ENCODE assay signal across 12 cellular contexts in the genomic region with DNA sequence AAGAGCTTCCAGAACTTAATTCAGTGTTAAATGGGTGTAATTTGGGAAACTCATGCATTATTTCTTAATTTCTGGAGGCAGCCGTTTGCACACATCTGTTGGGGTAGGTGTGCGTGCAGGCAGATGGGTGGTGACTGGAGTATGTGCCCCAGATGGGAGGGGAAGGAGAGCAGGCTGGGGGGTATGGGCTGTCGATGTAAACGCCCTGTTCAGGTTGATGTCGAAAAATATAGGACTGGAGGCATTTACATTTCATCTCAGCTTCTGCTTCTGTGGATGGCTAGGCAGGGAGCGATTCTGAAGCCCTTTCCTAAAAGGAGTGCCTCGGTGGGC. TPM values are rescaled to one million over a fixed set of nuclear protein-coding genes. Genes with fewer than 3 reads are reported as not detected.
A peak's percentile ranks its signal among the peaks of the same experiment; 100 is the strongest.
DNase-seq lines count a peak whose midpoint lies in the region; TF ChIP-seq lines count a peak whose summit lies in the region.
"Had no signal": no experiment of that assay in that cellular context is flagged by ENCODE, and none has a peak within 500 bp of the region (broad histone marks: within the 10 kb centered on the region; RNA-seq: fewer than 3 reads in every experiment).

No MANE protein-coding gene starts in this region.

- CTCF ChIA-PET in BJ (lab: Yijun Ruan, JAX), result interaction anchor here (0.8 to 2.1 kb wide), 12 partner anchors 11 to 333 kb away, joined by 3 to 7 read pairs (median 4); no protein-coding TSS in a partner anchor
- CTCF ChIA-PET in GM10248 (lab: Yijun Ruan, JAX), result no interaction called here

- H3K79me2 ChIP-seq in osteoblast (ENCODE audit: insufficient read depth, low read length), result peaks cover 80% of the 10 kb centered on the region

- peak overlapping the region; percentile 97 for H3K4me2 ChIP-seq in osteoblast (ENCODE audit: insufficient read depth, low read length)

- H3K27me3 ChIP-seq in BJ (ENCODE audit: control insufficient read depth, insufficient read depth, low read length), result peaks cover 15% of the 10 kb centered on the region
- H3K27me3 ChIP-seq in duodenal mucosa (ENCODE audit: control insufficient read depth in 1 of 2, insufficient read depth in 2 of 2, low read length in 2 of 2), result peaks cover 22 to 37% of the 10 kb centered on the region in 2 donors
- H3K27me3 ChIP-seq in osteoblast (ENCODE audit: insufficient read depth, low read length), result peaks cover 7% of the 10 kb centered on the region

- H3K9me3 ChIP-seq in duodenal mucosa (ENCODE audit: control insufficient read depth in 1 of 2, low read length in 2 of 2) (no peaks in the 10 kb centered on the region), osteoblast (ENCODE audit: low read depth, low read length) (no peaks in the 10 kb centered on the region)

- H3K9ac ChIP-seq in duodenal mucosa (ENCODE audit: low read depth in 1 of 2, low read length in 2 of 2), result no peak overlapping the region

- H3K27ac ChIP-seq in duodenal mucosa (ENCODE audit: low read depth, low read length) (no peak overlapping the region), osteoblast (ENCODE audit: low read depth, low read length) (peak overlapping the region; percentile 97), substantia nigra (ENCODE audit: low read depth, low read length, poor library complexity, severe bottlenecking) (no peak overlapping the region)

- H2AFZ ChIP-seq in osteoblast (ENCODE audit: low read length), result peak overlapping the region; percentile 97

- peaks cover 5% of the 10 kb centered on the region for H4K20me1 ChIP-seq in osteoblast (ENCODE audit: insufficient read depth, low read length)

- POLR2A ChIA-PET in BJ (lab: Charles Lee) (no interaction called here), GM10248 (lab: Yijun Ruan, JAX) (no interaction called here)

- H3K4me1 ChIP-seq in duodenal mucosa (ENCODE audit: control insufficient read depth in 1 of 2, insufficient read depth in 2 of 2, low read length in 2 of 2) (peaks cover 12 to 19% of the 10 kb centered on the region in 2 donors), osteoblast (ENCODE audit: insufficient read depth, low read length) (peaks cover 22% of the 10 kb centered on the region)

- H3K4me3 ChIP-seq in BJ (ENCODE audit: low read depth, low read length) (peak overlapping the region; percentile 40), duodenal mucosa (ENCODE audit: low read depth in 1 of 2, low read length in 2 of 2) (peak overlapping the region; percentile 59 to 62), osteoblast (ENCODE audit: insufficient read depth, low read length) (peak overlapping the region; percentile 86)

- TF ChIP-seq CTCF in BJ (IDR thresholded peaks at IDR 0.05; ENCODE audit: insufficient read depth, low read depth, low read length) (no peak), osteoblast (IDR thresholded peaks at IDR 0.05; ENCODE audit: extremely low read depth, low read depth, low read length) (no peak), GM10248 (IDR thresholded peaks at IDR 0.05; ENCODE audit: control extremely low read depth, extremely low read depth, low read depth, missing control alignments) (no peak)

- H3K36me3 ChIP-seq in BJ (ENCODE audit: control insufficient read depth, insufficient read depth, low read length) (no peaks in the 10 kb centered on the region), duodenal mucosa (ENCODE audit: control insufficient read depth in 1 of 2, insufficient read depth in 2 of 2, low read length in 2 of 2) (no peaks in the 10 kb centered on the region), osteoblast (ENCODE audit: insufficient read depth, low read length) (no peaks in the 10 kb centered on the region)

- DNase-seq in BJ (ENCODE audit: low read depth) (no peak), NCI-H524 (lab: John Stamatoyannopoulos, UW) (peak; percentile 68 to 83), osteoblast (ENCODE audit: insufficient read length, low spot score, missing footprints) (no peak), substantia nigra (lab: John Stamatoyannopoulos, UW) (no peak), GM10248 (ENCODE audit: extremely low spot score) (no peak), NCI-H146 treated with DMSO at 0.1 percent for 48 hours (lab: John Stamatoyannopoulos, UW; ENCODE audit: unreplicated experiment) (no peak)
- no peak for DNase-seq in effector CD8-positive, alpha-beta T cell (lab: John Stamatoyannopoulos, UW)
- DNase-seq: activated CD4-positive, CD25-positive, alpha-beta regulatory T cell treated with anti-CD3 and anti-CD28 coated beads, Interleukin-2, amount 50 U/mL, for 72 hours; central memory CD4-positive, alpha-beta T cell; GDM1; islet precursor cell had no signal

RNA-seq across cellular contexts. Expression of a gene that starts 13.8 kb away (rescaled TPM):
- polyA plus RNA-seq in BJ (2011; rRNA removed), result 0.28 and 0.34 TPM in 2 replicates
- 0.36 and 0.38 TPM in 2 replicates for polyA minus RNA-seq in BJ (2011; rRNA and poly(A)+ RNA removed)
- 52.5 and 57.2 TPM in 2 replicates for total RNA-seq in osteoblast

Comparison
In these comparisons a context has a peak if more than half of its experiments do, and no peak if none do; other contexts are left out.
1. DNase-seq: peak in NCI-H524 (2 of 2); none in BJ (single experiment), osteoblast (single experiment), substantia nigra (0 of 49), GM10248 (single experiment), effector CD8-positive, alpha-beta T cell (single experiment) and NCI-H146 treated with DMSO at 0.1 percent for 48 hours (single experiment).
2. Peak in every context shown above with its lines, with median percentiles within 50 percentile points of each other: H3K4me3 ChIP-seq.